8 cellular contexts compared by ENCODE assay signal in the genomic region with DNA sequence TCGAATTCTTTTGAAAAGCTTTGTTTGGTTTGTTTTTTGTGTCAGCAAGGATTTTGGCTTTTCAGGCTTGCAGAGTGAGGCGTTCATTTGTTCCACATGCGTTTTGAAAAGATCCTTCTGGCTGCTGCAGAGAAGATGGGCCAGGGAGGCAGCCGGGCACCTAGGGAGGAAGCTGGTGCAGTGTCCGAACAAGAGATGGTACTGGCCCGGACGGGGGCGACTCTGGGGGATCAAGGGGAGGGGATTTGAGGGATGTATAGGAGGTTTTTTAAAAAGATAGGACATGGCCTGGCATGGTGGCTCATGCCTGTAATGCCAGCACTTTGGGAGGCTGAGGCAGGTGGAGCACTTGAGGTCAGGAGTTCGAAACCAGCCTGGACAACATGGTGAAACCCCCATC.
"Had no signal": no experiment of that assay in that cellular context is flagged by ENCODE, and none has a peak within 500 bp of the region (broad histone marks: within the 10 kb centered on the region; RNA-seq: fewer than 3 reads in every experiment).

No MANE protein-coding gene starts in this region.

- H2AFZ ChIP-seq: GM23248 had no signal

- H3K9me3 Mint-ChIP-seq: H9, HFFc6 had no signal

- H3K4me1 ChIP-seq: HAP-1 had no signal

- H3K27ac ChIP-seq: GM23248 had no signal

- H3K27ac Mint-ChIP-seq: HFFc6 had no signal

- ATAC-seq: HCT116 had no signal

- H3K9me3 ChIP-seq: HAP-1 had no signal

- H3K4me3 Mint-ChIP-seq: H9, HFFc6 had no signal

- H3K4me3 ChIP-seq: GM23248, HAP-1 had no signal

- DNase-seq: GM23248, GOT3, H7, H9, HCEC 1CT, HFFc6 had no signal

- H3K9ac ChIP-seq: GM23248 had no signal

- H3K36me3 ChIP-seq: HAP-1 had no signal
